Comparison of ENCODE assay signal across 10 cellular contexts in genomic region chr9:89433826-89434225, GRCh38.
A peak's percentile ranks its signal among the peaks of the same experiment; 100 is the strongest.
DNase-seq lines count a peak whose midpoint lies in the region; ATAC-seq and TF ChIP-seq lines count a peak whose summit lies in the region.
"Had no signal": no experiment of that assay in that cellular context is flagged by ENCODE, and none has a peak within 500 bp of the region (broad histone marks: within the 10 kb centered on the region; RNA-seq: fewer than 3 reads in every experiment).

No MANE protein-coding gene starts in this region.

- H3K4me3 ChIP-seq in DND-41 (ENCODE audit: low read depth in 1 of 2, low read length in 2 of 2) (no peak overlapping the region), KMS-11 (IDR thresholded peaks at IDR 0.05; ENCODE audit: insufficient read depth, low read depth, low read length) (no peak overlapping the region), osteoblast (ENCODE audit: insufficient read depth, low read length) (no peak overlapping the region), transverse colon (no peak overlapping the region)
- H3K4me3 ChIP-seq: ascending aorta, neural progenitor cell had no signal

- TF ChIP-seq CTCF in DND-41 (IDR thresholded peaks at IDR 0.05; ENCODE audit: borderline replicate concordance, extremely low read depth, low read length, poor library complexity, severe bottlenecking) = no peak
- TF ChIP-seq CTCF in KMS-11 (conservative IDR thresholded peaks at IDR 0.05; ENCODE audit: low read depth, low read length) = no peak
- TF ChIP-seq CTCF in osteoblast (IDR thresholded peaks at IDR 0.05; ENCODE audit: extremely low read depth, low read depth, low read length) = no peak
- TF ChIP-seq CTCF in transverse colon (IDR thresholded peaks at IDR 0.05) = no peak

- H3K36me3 ChIP-seq in DND-41 (ENCODE audit: insufficient read depth, low read length) = peaks cover 71% of the 10 kb centered on the region
- no peaks in the 10 kb centered on the region; the same call in 1 of the 2 replicates for H3K36me3 ChIP-seq in KMS-11 (ENCODE audit: insufficient read depth)
- no peaks in the 10 kb centered on the region for H3K36me3 ChIP-seq in osteoblast (ENCODE audit: insufficient read depth, low read length)
- no peaks in the 10 kb centered on the region for H3K36me3 ChIP-seq in transverse colon
- H3K36me3 ChIP-seq: ascending aorta, neural progenitor cell had no signal

- H3K27me3 ChIP-seq in DND-41 (ENCODE audit: insufficient read depth, low read length, poor library complexity) = no peaks in the 10 kb centered on the region
- no peaks in the 10 kb centered on the region for H3K27me3 ChIP-seq in KMS-11 (ENCODE audit: insufficient read depth, low read depth)
- H3K27me3 ChIP-seq in osteoblast (ENCODE audit: insufficient read depth, low read length) = no peaks in the 10 kb centered on the region
- no peaks in the 10 kb centered on the region for H3K27me3 ChIP-seq in transverse colon
- H3K27me3 ChIP-seq: ascending aorta, neural progenitor cell had no signal

- no peaks in the 10 kb centered on the region for H3K9me3 ChIP-seq in DND-41 (ENCODE audit: insufficient read depth, low read length, severe bottlenecking)
- H3K9me3 ChIP-seq in osteoblast (ENCODE audit: low read depth, low read length) = no peaks in the 10 kb centered on the region
- no peaks in the 10 kb centered on the region for H3K9me3 ChIP-seq in transverse colon
- H3K9me3 ChIP-seq: ascending aorta had no signal

- H3K4me1 ChIP-seq in DND-41 (ENCODE audit: insufficient read depth, low read length) = peaks cover 3% of the 10 kb centered on the region; the same call in 1 of the 2 replicates
- H3K4me1 ChIP-seq in KMS-11 (ENCODE audit: low read depth, poor library complexity, severe bottlenecking) = peaks cover 99% of the 10 kb centered on the region
- H3K4me1 ChIP-seq in osteoblast (ENCODE audit: insufficient read depth, low read length) = no peaks in the 10 kb centered on the region
- H3K4me1 ChIP-seq in transverse colon = peaks cover 30 to 63% (median 44%) of the 10 kb centered on the region in 4 donors
- H3K4me1 ChIP-seq: ascending aorta had no signal

- TF ChIP-seq POLR2A in transverse colon (IDR thresholded peaks at IDR 0.05) = no peak

- H3K4me2 ChIP-seq in DND-41 (ENCODE audit: insufficient read depth, low read length) (no peak overlapping the region), KMS-11 (peak overlapping the region; percentile 99; the same call in 1 of the 2 replicates), osteoblast (ENCODE audit: insufficient read depth, low read length) (no peak overlapping the region)

- ATAC-seq in DND-41 (ENCODE audit: insufficient read depth, low read depth) (no peak), HG03108 (IDR thresholded peaks at IDR 0.05; ENCODE audit: unreplicated experiment) (no peak)

- DNase-seq in DND-41 (no peak), osteoblast (ENCODE audit: insufficient read length, low spot score, missing footprints) (peak; percentile 95), transverse colon (no peak), NCI-H524 treated with DMSO at 0.1 percent for 48 hours (lab: John Stamatoyannopoulos, UW) (no peak)
- DNase-seq: NCI-H1694 had no signal

- H3K9ac ChIP-seq in DND-41 (ENCODE audit: low read depth, low read length) (no peak overlapping the region), KMS-11 (no peak overlapping the region)
- H3K9ac ChIP-seq: neural progenitor cell had no signal

- peaks cover 97% of the 10 kb centered on the region for H3K79me2 ChIP-seq in DND-41 (ENCODE audit: insufficient read depth, low read length)
- H3K79me2 ChIP-seq in KMS-11 (ENCODE audit: insufficient read depth, low read depth) = peaks cover 71% of the 10 kb centered on the region
- H3K79me2 ChIP-seq in osteoblast (ENCODE audit: insufficient read depth, low read length) = no peaks in the 10 kb centered on the region

- 82 to 100% methylated on average over 1 to 10 of the region's 11 CpGs for WGBS in transverse colon (ENCODE audit: low coverage in 1 of 2), 2 donors

- H4K20me1 ChIP-seq in DND-41 (ENCODE audit: insufficient read depth, low read length) = peaks cover 94% of the 10 kb centered on the region
- H4K20me1 ChIP-seq in KMS-11 (ENCODE audit: insufficient read depth) = no peaks in the 10 kb centered on the region
- no peaks in the 10 kb centered on the region for H4K20me1 ChIP-seq in osteoblast (ENCODE audit: insufficient read depth, low read length)

- TF ChIP-seq EP300 in transverse colon (IDR thresholded peaks at IDR 0.05; ENCODE audit: low read depth) = no peak

- H2AFZ ChIP-seq in DND-41 (ENCODE audit: low read depth, low read length) (no peak overlapping the region), KMS-11 (ENCODE audit: low read depth) (no peak overlapping the region), osteoblast (ENCODE audit: low read length) (no peak overlapping the region)
- H2AFZ ChIP-seq: neural progenitor cell had no signal

- intact Hi-C loops in transverse colon (cut with DNase I; ENCODE audit: low total_unique reads) = no loop called here

- H3K27ac ChIP-seq in DND-41 (ENCODE audit: low read length) (0 out of 2 replicates have a peak overlapping the region, but pooled peaks have one; percentile 20), KMS-11 (no peak overlapping the region), cingulate gyrus (ENCODE audit: low read depth, low read length) (peak overlapping the region; percentile 98), osteoblast (ENCODE audit: low read depth, low read length) (no peak overlapping the region), transverse colon (no peak overlapping the region)
- H3K27ac ChIP-seq: ascending aorta had no signal

- in situ Hi-C loops in transverse colon (cut with MboI; ENCODE audit: low pct_ligation_motif_present in 1 of 4, low pct_unique_long_range_greater_than_20kb in 1 of 4, low sequenced_read_pairs in 3 of 4) = no loop called here

Comparison
In these comparisons a context has a peak if more than half of its experiments do, and no peak if none do; other contexts are left out.
1. H3K27ac ChIP-seq: peak in DND-41 (single experiment) and cingulate gyrus (single experiment); none in KMS-11 (single experiment), osteoblast (single experiment) and transverse colon (0 of 4).